ENCODE assay signal across 8 cellular contexts in the genomic region with DNA sequence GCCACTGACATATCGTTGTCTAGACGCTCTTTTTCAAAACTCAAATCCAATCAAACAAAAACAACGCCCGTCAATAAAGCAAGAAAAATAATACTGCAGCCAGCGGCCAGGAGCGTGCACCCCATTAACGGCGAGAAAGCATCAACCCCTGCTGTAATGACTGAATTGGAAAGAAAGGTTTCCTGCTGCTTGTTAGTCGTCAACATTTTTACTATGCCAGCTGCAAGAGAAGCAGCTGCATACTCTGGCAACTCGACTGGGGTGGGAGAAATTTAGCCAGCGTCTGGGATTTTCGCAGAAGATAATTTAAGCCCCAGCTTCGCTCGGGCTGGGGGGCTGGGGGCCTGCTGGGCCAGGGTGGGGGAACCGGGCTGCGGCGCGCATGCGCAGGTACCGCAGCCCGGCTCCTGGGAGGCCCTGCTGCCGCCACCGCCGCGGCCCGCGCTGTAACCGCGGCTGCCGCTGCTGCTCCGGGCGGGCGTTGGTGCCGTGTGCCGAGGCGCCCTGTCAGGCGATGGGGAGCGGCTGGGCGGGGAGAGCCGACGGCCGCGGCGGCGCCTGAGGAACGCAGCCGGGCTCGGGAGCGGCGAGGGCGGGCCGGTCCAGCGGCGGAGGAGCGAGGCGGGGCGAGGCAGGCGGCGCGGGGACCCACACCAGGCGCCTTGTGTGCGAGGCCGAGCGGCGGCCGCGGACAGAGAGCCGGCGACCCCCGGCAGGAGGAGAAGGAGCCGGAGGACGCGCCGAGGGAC. TPM values are rescaled to one million over a fixed set of nuclear protein-coding genes. Genes with fewer than 3 reads are reported as not detected.
DNase-seq lines count a peak whose midpoint lies in the region; ATAC-seq and TF ChIP-seq lines count a peak whose summit lies in the region.

No MANE protein-coding gene starts in this region.

- H3K4me3 ChIP-seq in GM12864 (ENCODE audit: low read depth, low read length) (peak overlapping the region; percentile 81), NB4 (ENCODE audit: low read depth, low read length) (peak overlapping the region; percentile 93), left ventricle myocardium inferior (peak overlapping the region; percentile 84), prostate gland (peak overlapping the region; percentile 82 to 90)

- TF ChIP-seq CTCF in GM12864 (IDR thresholded peaks at IDR 0.05; ENCODE audit: low read depth, low read length, missing control alignments): no peak
- TF ChIP-seq CTCF in NB4 (IDR thresholded peaks at IDR 0.05; ENCODE audit: low read depth, low read length): no peak
- TF ChIP-seq CTCF in left ventricle myocardium inferior (IDR thresholded peaks at IDR 0.05; ENCODE audit: borderline replicate concordance): peak; percentile 15
- TF ChIP-seq CTCF in prostate gland (IDR thresholded peaks at IDR 0.05): peak in 1 of 4 experiments; percentile 9

- ATAC-seq in HG02571 (IDR thresholded peaks at IDR 0.05; ENCODE audit: unreplicated experiment): peak; percentile 50

- H3K36me3 ChIP-seq in left ventricle myocardium inferior (no peaks in the 10 kb centered on the region), prostate gland (no peaks in the 10 kb centered on the region)

- peaks cover 49% of the 10 kb centered on the region for H3K4me1 ChIP-seq in left ventricle myocardium inferior
- no peaks in the 10 kb centered on the region for H3K4me1 ChIP-seq in prostate gland (replicated peaks)

- no peaks in the 10 kb centered on the region for H3K9me3 ChIP-seq in left ventricle myocardium inferior (replicated peaks)
- no peaks in the 10 kb centered on the region for H3K9me3 ChIP-seq in prostate gland

- intact Hi-C loops in left ventricle myocardium inferior (cut with micrococcal nuclease): no loop called here
- intact Hi-C loops in prostate gland (cut with DNase I): loop anchor here (5.0 to 10.0 kb wide), 4 partner anchors 81 to 659 kb away; a partner anchor contains a TSS

- peak; percentile 38 for DNase-seq in GM12864 (ENCODE audit: low read depth)
- DNase-seq in NB4 (ENCODE audit: low read depth): peak; percentile 91
- peak; percentile 68 for DNase-seq in SW480 (ENCODE audit: low spot score)
- DNase-seq in left ventricle myocardium inferior: peak; percentile 73
- DNase-seq in prostate gland (ENCODE audit: low spot score): peak; percentile 50
- peak; percentile 61 for DNase-seq in ureter (ENCODE audit: low spot score)

- TF ChIP-seq POLR2A in NB4 (IDR thresholded peaks at IDR 0.05; ENCODE audit: extremely low read depth, insufficient read length) (peak; percentile 71), prostate gland (IDR thresholded peaks at IDR 0.05) (peak; percentile 48)

- H3K27ac ChIP-seq in adipose tissue (ENCODE audit: low read depth, low read length): peak overlapping the region; percentile 66
- peak overlapping the region; percentile 96 for H3K27ac ChIP-seq in left ventricle myocardium inferior (replicated peaks)
- peak overlapping the region; percentile 94 to 95 for H3K27ac ChIP-seq in prostate gland

- no peaks in the 10 kb centered on the region for H3K27me3 ChIP-seq in left ventricle myocardium inferior (ENCODE audit: low read depth)
- no peaks in the 10 kb centered on the region for H3K27me3 ChIP-seq in prostate gland (replicated peaks; ENCODE audit: insufficient read depth)

- 0 to 1% (median 0%) methylated on average over 63 to 74 of the region's 74 CpGs for whole genome bisulfite sequencing in adipose tissue, 3 donors
- under 1% methylated on average over 36 of the region's 74 CpGs for WGBS in prostate gland

RNA-seq across cellular contexts. Expression of a gene that starts 0.7 kb away (rescaled TPM):
- 1 to 10 TPM; 4.4 to 8.8 (median 7.5) TPM for polyA plus RNA-seq in adipose tissue
- 14.4 TPM for total RNA-seq in left ventricle myocardium inferior
- 10 to 100 TPM; 34.4 to 59.9 TPM for total RNA-seq in prostate gland
- 33.8 TPM for total RNA-seq in ureter

Comparison
In these comparisons a context has a peak if more than half of its experiments do, and no peak if none do; other contexts are left out.
1. Peak in every context shown above with its lines: DNase-seq, ATAC-seq, H3K4me3 ChIP-seq and H3K27ac ChIP-seq.
2. DNase-seq: peak in every context shown above with its lines; median percentile 91 in NB4; 73 in left ventricle myocardium inferior; 68 in SW480; 61 in ureter; 50 in prostate gland; 38 in GM12864.